ENCODE assay signal across 8 cellular contexts in the genomic region with DNA sequence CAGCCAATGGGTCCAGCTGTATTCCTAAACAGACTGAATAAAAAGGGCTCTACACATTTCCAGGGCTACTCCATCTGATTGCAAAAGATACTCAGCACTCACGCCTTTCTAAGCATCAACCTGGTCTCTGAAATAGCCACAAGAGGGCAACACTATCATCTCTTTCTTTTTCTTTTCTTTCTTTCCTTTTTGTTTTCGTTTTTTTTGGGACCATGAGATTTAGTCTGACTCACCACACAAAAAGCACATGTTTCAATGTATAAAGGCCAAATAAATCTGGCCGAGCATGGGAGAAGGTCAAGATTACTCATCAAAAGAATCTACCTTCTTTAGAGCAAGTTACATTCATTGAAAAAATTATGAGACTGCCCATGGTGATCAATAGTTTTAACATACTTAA.
A peak's percentile ranks its signal among the peaks of the same experiment; 100 is the strongest.
DNase-seq lines count a peak whose midpoint lies in the region; ATAC-seq, FAIRE-seq and TF ChIP-seq lines count a peak whose summit lies in the region.
"Had no signal": no experiment of that assay in that cellular context is flagged by ENCODE, and none has a peak within 500 bp of the region (broad histone marks: within the 10 kb centered on the region; RNA-seq: fewer than 3 reads in every experiment).

No MANE protein-coding gene starts in this region.

- H3K36me3 ChIP-seq in endothelial cell of umbilical vein (ENCODE audit: control insufficient read depth in 2 of 2, extremely low read depth in 1 of 2, insufficient read depth in 2 of 2, low read length in 2 of 2) (no peaks in the 10 kb centered on the region), esophagus squamous epithelium (no peaks in the 10 kb centered on the region)

- H3K4me2 ChIP-seq in endothelial cell of umbilical vein (ENCODE audit: insufficient read depth, low read length) = peak overlapping the region; percentile 32

- CTCF ChIA-PET in endothelial cell of umbilical vein (lab: Charles Lee) = interaction anchor here (0.7 to 2.6 kb wide), 13 partner anchors 9 to 782 kb away, joined by 3 to 41 read pairs (median 5); a partner anchor contains a TSS

- 7 to 12% methylated on average over 3 of the region's 3 CpGs for WGBS in esophagus squamous epithelium, 2 donors

- no TSS peak for BruUV-seq in endothelial cell of umbilical vein (replicated peaks; lab: Mats Ljungman, UMichigan)

- peak; percentile 95 for FAIRE-seq in endothelial cell of umbilical vein (lab: Jason Lieb, UNC)

- H3K4me1 ChIP-seq in endothelial cell of umbilical vein (ENCODE audit: control insufficient read depth, extremely low read depth, insufficient read depth, low read length) = peaks cover 36% of the 10 kb centered on the region
- H3K4me1 ChIP-seq in esophagus squamous epithelium = no peaks in the 10 kb centered on the region

- dilution Hi-C loops in endothelial cell of umbilical vein (cut with MboI; ENCODE audit: extremely low pct_ligation_motif_present, low sequenced_read_pairs) = no loop called here

- no peaks in the 10 kb centered on the region for H3K9me3 ChIP-seq in endothelial cell of umbilical vein (replicated peaks; ENCODE audit: control insufficient read depth, insufficient read depth, low read length)
- H3K9me3 ChIP-seq in esophagus squamous epithelium = peaks cover 0 to 4% (median 0%) of the 10 kb centered on the region in 3 donors

- no peak overlapping the region for H2AFZ ChIP-seq in endothelial cell of umbilical vein (ENCODE audit: low read depth, low read length)

- POLR2A ChIA-PET in endothelial cell of umbilical vein (lab: Charles Lee) = no interaction called here

- no peak for ATAC-seq in HG02938 (IDR thresholded peaks at IDR 0.05; ENCODE audit: unreplicated experiment)

- H3K27me3 ChIP-seq in endothelial cell of umbilical vein (ENCODE audit: control insufficient read depth in 2 of 2, insufficient read depth in 2 of 2, low read length in 2 of 2) (no peaks in the 10 kb centered on the region), esophagus squamous epithelium (no peaks in the 10 kb centered on the region)

- H3K9ac ChIP-seq in endothelial cell of umbilical vein (replicated peaks; ENCODE audit: extremely low read depth, insufficient read depth, low read length) = no peak overlapping the region

- intact Hi-C loops in endothelial cell of umbilical vein (cut with micrococcal nuclease) = loop anchor here (1.0 to 5.0 kb wide), 9 partner anchors 78 to 784 kb away; no protein-coding TSS in a partner anchor
- intact Hi-C loops in esophagus squamous epithelium (cut with DNase I) = no loop called here

- H3K79me2 ChIP-seq in endothelial cell of umbilical vein (ENCODE audit: control insufficient read depth, insufficient read depth, low read length) = no peaks in the 10 kb centered on the region

- H3K4me3 ChIP-seq in endothelial cell of umbilical vein (replicated peaks in 1 of 3; ENCODE audit: insufficient read depth in 1 of 3, low read depth in 1 of 3, low read length in 3 of 3) = no peak overlapping the region
- H3K4me3 ChIP-seq in retinal pigment epithelial cell (ENCODE audit: low read length) = no peak overlapping the region
- H3K4me3 ChIP-seq in esophagus squamous epithelium = no peak overlapping the region
- H3K4me3 ChIP-seq: lung had no signal

- DNase-seq in HCEC 1CT (peak; percentile 95), NCI-H524 treated with DMSO at 0.1 percent for 48 hours (lab: John Stamatoyannopoulos, UW) (peak; percentile 11), endothelial cell of umbilical vein (ENCODE audit: low read depth, low spot score) (peak; percentile 91), retinal pigment epithelial cell (ENCODE audit: low read depth) (peak; percentile 59), esophagus squamous epithelium (lab: John Stamatoyannopoulos, UW) (no peak)
- DNase-seq in stimulated activated CD4-positive, alpha-beta T cell treated with anti-CD3 and anti-CD28 coated beads, Interleukin-4, amount 100 ng/mL, for 24 hours = no peak

- no peaks in the 10 kb centered on the region for H3K9me1 ChIP-seq in endothelial cell of umbilical vein (replicated peaks; ENCODE audit: control insufficient read depth, extremely low read depth, insufficient read depth, low read length)

- H4K20me1 ChIP-seq in endothelial cell of umbilical vein (replicated peaks; ENCODE audit: control insufficient read depth, extremely low read depth, insufficient read depth, low read length) = no peaks in the 10 kb centered on the region

- no peak for TF ChIP-seq POLR2A in endothelial cell of umbilical vein (IDR thresholded peaks at IDR 0.05; ENCODE audit: low read depth, low read length)
- TF ChIP-seq POLR2A in esophagus squamous epithelium (IDR thresholded peaks at IDR 0.05) = no peak

- no peak overlapping the region for H3K27ac ChIP-seq in endothelial cell of umbilical vein (ENCODE audit: insufficient read depth, low read depth, low read length)
- no peak overlapping the region for H3K27ac ChIP-seq in esophagus squamous epithelium

- TF ChIP-seq CTCF in endothelial cell of umbilical vein (IDR thresholded peaks at IDR 0.05; ENCODE audit: extremely low read depth in 1 of 2, insufficient read depth in 1 of 2, low read depth in 1 of 2, low read length in 2 of 2) (peak; percentile 59 to 63), retinal pigment epithelial cell (conservative IDR thresholded peaks at IDR 0.05; ENCODE audit: low read depth, low read length) (peak; percentile 71), esophagus squamous epithelium (IDR thresholded peaks at IDR 0.05) (peak in 3 of 6 experiments; percentile 18 to 19 (median 18))

TF ChIP-seq in endothelial cell of umbilical vein, 7 proteins besides CTCF, POLR2A, EP300 and RAD21:
- TF ChIP-seq, protein P1, sequence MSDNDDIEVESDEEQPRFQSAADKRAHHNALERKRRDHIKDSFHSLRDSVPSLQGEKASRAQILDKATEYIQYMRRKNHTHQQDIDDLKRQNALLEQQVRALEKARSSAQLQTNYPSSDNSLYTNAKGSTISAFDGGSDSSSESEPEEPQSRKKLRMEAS (IDR thresholded peaks at IDR 0.05; ENCODE audit: insufficient read depth, insufficient read length) = peak; percentile 81
- TF ChIP-seq EZH2 (IDR thresholded peaks at IDR 0.05; ENCODE audit: borderline replicate concordance, low read depth, low read length, severe bottlenecking) (no peak), GATA2 (IDR thresholded peaks at IDR 0.05; ENCODE audit: insufficient read depth, insufficient read length, low read depth, low read length) (no peak), MYC (IDR thresholded peaks at IDR 0.05; ENCODE audit: low read depth, low read length) (peak; percentile 2), FOS (IDR thresholded peaks at IDR 0.05; ENCODE audit: borderline replicate concordance, insufficient read depth, low read length) (peak; percentile 85), JUN (IDR thresholded peaks at IDR 0.05; ENCODE audit: borderline replicate concordance, insufficient read depth, insufficient read length, low read depth) (peak; percentile 85)

Comparison
In these comparisons a context has a peak if more than half of its experiments do, and no peak if none do; other contexts are left out.
1. DNase-seq: peak in HCEC 1CT (single experiment), NCI-H524 treated with DMSO at 0.1 percent for 48 hours (single experiment), endothelial cell of umbilical vein (single experiment) and retinal pigment epithelial cell (single experiment); none in stimulated activated CD4-positive, alpha-beta T cell treated with anti-CD3 and anti-CD28 coated beads, Interleukin-4, amount 100 ng/mL, for 24 hours (single experiment) and esophagus squamous epithelium (single experiment).